16 cellular contexts compared by ENCODE assay signal in the genomic region with DNA sequence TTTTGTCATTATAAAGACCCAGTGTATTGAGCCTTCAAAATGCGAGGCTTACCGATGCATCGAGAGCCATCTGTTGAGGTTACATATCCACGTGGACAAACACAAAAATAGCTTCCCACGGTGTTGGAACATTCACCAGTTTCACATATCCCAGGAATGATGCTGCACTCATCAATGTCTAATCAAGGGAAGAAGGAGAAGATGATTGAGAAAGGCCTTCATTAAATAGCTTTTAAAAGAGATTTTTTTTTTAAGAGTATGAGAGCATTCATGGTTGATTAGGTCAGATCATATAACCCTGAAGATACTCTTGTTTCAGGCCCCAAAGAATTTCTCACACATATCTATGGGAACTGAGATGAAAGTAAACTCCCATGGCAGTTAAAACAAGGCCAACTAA.
DNase-seq lines count a peak whose midpoint lies in the region; TF ChIP-seq lines count a peak whose summit lies in the region.
"Had no signal": no experiment of that assay in that cellular context is flagged by ENCODE, and none has a peak within 500 bp of the region (broad histone marks: within the 10 kb centered on the region; RNA-seq: fewer than 3 reads in every experiment).

No MANE protein-coding gene starts in this region.

- TF ChIP-seq CTCF in fibroblast of villous mesenchyme (IDR thresholded peaks at IDR 0.05; ENCODE audit: insufficient read depth, low read depth, low read length), result no peak

- DNase-seq in NCI-H748 (lab: John Stamatoyannopoulos, UW; ENCODE audit: unreplicated experiment), result peak; percentile 9
- no peak for DNase-seq in NCI-H748 treated with DMSO at 0.1 percent for 48 hours (lab: John Stamatoyannopoulos, UW)
- peak; percentile 50 for DNase-seq in NCI-H2171 treated with DMSO at 0.1 percent for 48 hours (lab: John Stamatoyannopoulos, UW)
- peak; percentile 45 for DNase-seq in fibroblast of villous mesenchyme (ENCODE audit: low read depth)
- DNase-seq in renal cortical epithelial cell (ENCODE audit: low read depth), result peak; percentile 46
- no peak for DNase-seq in stimulated activated CD4-positive, alpha-beta T cell treated with anti-CD3 and anti-CD28 coated beads, Interleukin-4, amount 100 ng/mL, for 4 hours
- DNase-seq in KG1 (lab: John Stamatoyannopoulos, UW), result no peak
- DNase-seq in AG20443 (ENCODE audit: low spot score), result no peak
- DNase-seq: activated B cell treated with CpG ODN at 0.5 μM for 24 hours; activated CD4-positive, alpha-beta T cell treated with anti-CD3 and anti-CD28 coated beads, Interleukin-2, amount 50 U/mL, for 48 hours; activated effector memory CD4-positive, alpha-beta T cell treated with Interleukin-2 at 50 U/mL for 16 hours; DMS79 treated with DMSO at 0.1 percent for 48 hours; NCI-H146; NCI-H774; T1000; tibial artery had no signal

- H3K4me3 ChIP-seq in fibroblast of villous mesenchyme (ENCODE audit: low read depth, low read length), result no peak overlapping the region
- H3K4me3 ChIP-seq: tibial artery had no signal

Comparison
In these comparisons a context has a peak if more than half of its experiments do, and no peak if none do; other contexts are left out.
1. DNase-seq: peak in NCI-H748 (single experiment), NCI-H2171 treated with DMSO at 0.1 percent for 48 hours (single experiment), fibroblast of villous mesenchyme (single experiment) and renal cortical epithelial cell (single experiment); none in NCI-H748 treated with DMSO at 0.1 percent for 48 hours (single experiment), stimulated activated CD4-positive, alpha-beta T cell treated with anti-CD3 and anti-CD28 coated beads, Interleukin-4, amount 100 ng/mL, for 4 hours (0 of 2), KG1 (single experiment) and AG20443 (single experiment).